8 cellular contexts compared by ENCODE assay signal in the genomic region with DNA sequence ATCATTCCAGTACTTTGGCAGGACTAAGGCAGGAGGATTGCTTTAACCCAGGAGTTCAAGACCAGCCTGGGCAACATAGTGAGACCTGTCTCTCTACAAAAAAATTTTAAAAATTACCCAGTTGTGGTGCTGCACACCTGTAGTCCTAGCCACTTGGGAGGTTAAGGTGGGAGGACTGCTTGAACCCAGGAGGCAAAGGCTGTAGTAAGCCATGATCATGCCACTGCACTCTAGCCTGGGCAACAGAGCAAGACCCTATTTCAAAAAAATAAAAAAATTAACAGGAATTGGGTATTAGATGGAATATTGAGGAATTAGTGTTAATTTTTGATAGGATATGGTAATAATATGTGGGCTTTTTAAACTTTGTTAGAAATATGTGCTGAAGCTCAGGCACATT.
"Had no signal": no experiment of that assay in that cellular context is flagged by ENCODE, and none has a peak within 500 bp of the region (broad histone marks: within the 10 kb centered on the region; RNA-seq: fewer than 3 reads in every experiment).

No MANE protein-coding gene starts in this region.

- H3K4me2 ChIP-seq: KMS-11 had no signal

- H3K4me3 Mint-ChIP-seq: IgD-negative memory B cell had no signal

- FAIRE-seq: HepG2, HTR-8/SVneo had no signal

- H3K27ac Mint-ChIP-seq: IgD-negative memory B cell had no signal

- DNase-seq: IMR-90, KBM-7, KG1 had no signal

- H3K9me3 Mint-ChIP-seq: IgD-negative memory B cell had no signal

- H3K27ac ChIP-seq: HL-60, KMS-11 had no signal

- H3K9ac ChIP-seq: KMS-11 had no signal

- ATAC-seq: HepG2 had no signal

- H3K4me1 Mint-ChIP-seq: IgD-negative memory B cell had no signal

- H3K27me3 Mint-ChIP-seq: IgD-negative memory B cell had no signal
